ENCODE assay signal across 9 cellular contexts in genomic region chr1:173870252-173871075, GRCh38. TPM values are rescaled to one million over a fixed set of nuclear protein-coding genes. Genes with fewer than 3 reads are reported as not detected.
DNase-seq lines count a peak whose midpoint lies in the region; ATAC-seq and TF ChIP-seq lines count a peak whose summit lies in the region.
"Had no signal": no experiment of that assay in that cellular context is flagged by ENCODE, and none has a peak within 500 bp of the region (broad histone marks: within the 10 kb centered on the region; RNA-seq: fewer than 3 reads in every experiment).

No MANE protein-coding gene starts in this region.

- peaks cover 18% of the 10 kb centered on the region for H4K20me1 ChIP-seq in SK-N-SH (ENCODE audit: insufficient read depth)

- no peak overlapping the region for H3K4me3 ChIP-seq in SK-N-SH (ENCODE audit: low read depth in 2 of 2, low read length in 1 of 2)
- H3K4me3 ChIP-seq in NB4 (ENCODE audit: low read depth, low read length), result no peak overlapping the region

- TF ChIP-seq CTCF in SK-N-SH (IDR thresholded peaks at IDR 0.05) (no peak), NB4 (IDR thresholded peaks at IDR 0.05; ENCODE audit: low read depth, low read length) (no peak)

- no peak overlapping the region for H3K9ac ChIP-seq in SK-N-SH

- H3K9me2 ChIP-seq in SK-N-SH, result no peaks in the 10 kb centered on the region

- no peaks in the 10 kb centered on the region for H3K27me3 ChIP-seq in SK-N-SH (ENCODE audit: insufficient read depth)

- ATAC-seq in SK-N-SH treated with all-trans-retinoic acid at 6 μM for 48 hours (no peak), HG03354 (IDR thresholded peaks at IDR 0.05; ENCODE audit: poor library complexity, severe bottlenecking, unreplicated experiment) (no peak)
- ATAC-seq in stimulated activated memory B cell treated with anti-CD40 and anti-IgM and Interleukin-4, amounts not matched to agents 10 μg/mL and 1 μg/mL and 100 μg/mL, for 72 hours, result no peak

- peak overlapping the region; percentile 11 for H3K27ac Mint-ChIP-seq in stimulated activated memory B cell treated with anti-CD40 and anti-IgM and Interleukin-4, amounts not matched to agents 10 μg/mL and 1 μg/mL and 100 μg/mL, for 72 hours

- DNase-seq in SK-N-SH (peak; percentile 36), NB4 (ENCODE audit: low read depth) (peak; percentile 25), cerebellum (ENCODE audit: low spot score) (no peak), kidney tubule cell (ENCODE audit: low spot score) (no peak)
- peak; percentile 37 for DNase-seq in central memory CD4-positive, alpha-beta T cell

- peak overlapping the region in 1 of 2 experiments; percentile 97; a peak in 2 of 4 replicates for H3K27ac ChIP-seq in SK-N-SH (ENCODE audit: low read depth in 2 of 2, low read length in 1 of 2)

- no peak overlapping the region for H3K4me3 Mint-ChIP-seq in stimulated activated memory B cell treated with anti-CD40 and anti-IgM and Interleukin-4, amounts not matched to agents 10 μg/mL and 1 μg/mL and 100 μg/mL, for 72 hours

- CTCF ChIA-PET in SK-N-SH (lab: Yijun Ruan, JAX), result interaction anchor here (0.6 kb wide), 1 partner anchor 281 kb away, joined by 3 read pairs; no protein-coding TSS in a partner anchor

- H3K79me2 ChIP-seq in SK-N-SH (ENCODE audit: insufficient read depth), result peaks cover 39% of the 10 kb centered on the region

- H3F3A ChIP-seq in SK-N-SH (replicated peaks; ENCODE audit: insufficient read depth), result peaks cover 36% of the 10 kb centered on the region

- WGBS in SK-N-SH (ENCODE audit: low lambda C conversion rate), result 94% methylated on average over 15 of the region's 15 CpGs

- H2AFZ ChIP-seq in SK-N-SH (ENCODE audit: low read depth), result no peak overlapping the region

- H3K9me3 ChIP-seq in SK-N-SH, result no peaks in the 10 kb centered on the region

- peaks cover 37 to 48% of the 10 kb centered on the region in 2 experiments for H3K36me3 ChIP-seq in SK-N-SH (replicated peaks in 1 of 2; ENCODE audit: control insufficient read depth in 1 of 2, insufficient read depth in 2 of 2, low read length in 1 of 2)

- H3K27me3 Mint-ChIP-seq in stimulated activated memory B cell treated with anti-CD40 and anti-IgM and Interleukin-4, amounts not matched to agents 10 μg/mL and 1 μg/mL and 100 μg/mL, for 72 hours, result no peaks in the 10 kb centered on the region

- POLR2A ChIA-PET in SK-N-SH (lab: Yijun Ruan, JAX), result no interaction called here

- H3K4me1 ChIP-seq in SK-N-SH (ENCODE audit: control insufficient read depth in 1 of 2, insufficient read depth in 2 of 2, low read depth in 1 of 2, low read length in 1 of 2), result peaks cover 5 to 27% of the 10 kb centered on the region in 2 experiments; a peak in 2 of 4 replicates

- no peak for TF ChIP-seq EP300 in SK-N-SH (IDR thresholded peaks at IDR 0.05; ENCODE audit: borderline replicate concordance in 1 of 2, low read depth in 1 of 2, low read length in 1 of 2)

- H3K36me3 Mint-ChIP-seq in stimulated activated memory B cell treated with anti-CD40 and anti-IgM and Interleukin-4, amounts not matched to agents 10 μg/mL and 1 μg/mL and 100 μg/mL, for 72 hours, result peaks cover 42% of the 10 kb centered on the region

- TF ChIP-seq RAD21 in SK-N-SH (IDR thresholded peaks at IDR 0.05; ENCODE audit: low read length), result no peak

- TF ChIP-seq POLR2A in NB4 (IDR thresholded peaks at IDR 0.05; ENCODE audit: extremely low read depth, insufficient read length), result no peak

- peaks cover 44% of the 10 kb centered on the region for H3K4me1 Mint-ChIP-seq in stimulated activated memory B cell treated with anti-CD40 and anti-IgM and Interleukin-4, amounts not matched to agents 10 μg/mL and 1 μg/mL and 100 μg/mL, for 72 hours

- no peaks in the 10 kb centered on the region for H3K9me3 Mint-ChIP-seq in stimulated activated memory B cell treated with anti-CD40 and anti-IgM and Interleukin-4, amounts not matched to agents 10 μg/mL and 1 μg/mL and 100 μg/mL, for 72 hours

- no peak overlapping the region for H3K4me2 ChIP-seq in SK-N-SH

TF ChIP-seq in SK-N-SH, 30 proteins besides CTCF, POLR2A, EP300 and RAD21:
- TF ChIP-seq GATA2 (CRISPR knock-in tag; IDR thresholded peaks at IDR 0.05), result peak; percentile 55
- TF ChIP-seq RFX5 (IDR thresholded peaks at IDR 0.05; ENCODE audit: low read length), result no peak
- TF ChIP-seq IRF3 (IDR thresholded peaks at IDR 0.05; ENCODE audit: low read depth, low read length), result no peak

TF ChIP-seq in SK-N-SH treated with all-trans-retinoic acid at 6 μM for 48 hours, 23 proteins besides CTCF, POLR2A, EP300 and RAD21 (continues in another document):
- TF ChIP-seq CREB5 (CRISPR knock-in tag; IDR thresholded peaks at IDR 0.05; ENCODE audit: low read depth) (no peak), TSHZ2 (CRISPR knock-in tag; IDR thresholded peaks at IDR 0.05) (no peak), PATZ1 (CRISPR knock-in tag; IDR thresholded peaks at IDR 0.05; ENCODE audit: borderline replicate concordance) (no peak), ESRRG (CRISPR knock-in tag; IDR thresholded peaks at IDR 0.05) (no peak), ZC3H10 (CRISPR knock-in tag; IDR thresholded peaks at IDR 0.05) (no peak), SNAI2 (CRISPR knock-in tag; IDR thresholded peaks at IDR 0.05) (no peak), RARB (CRISPR knock-in tag; IDR thresholded peaks at IDR 0.05) (no peak), TCF4 (CRISPR knock-in tag; IDR thresholded peaks at IDR 0.05; ENCODE audit: borderline replicate concordance) (no peak), ARNTL (CRISPR knock-in tag; IDR thresholded peaks at IDR 0.05; ENCODE audit: borderline replicate concordance, low read depth) (no peak), CSDC2 (CRISPR knock-in tag; IDR thresholded peaks at IDR 0.05) (no peak), OSR1 (CRISPR knock-in tag; IDR thresholded peaks at IDR 0.05) (no peak), ZNF565 (CRISPR knock-in tag; conservative IDR thresholded peaks at IDR 0.05; ENCODE audit: low read depth) (no peak)

RNA-seq across cellular contexts. Expression of gene ZBTB37, which starts 2.3 kb away (rescaled TPM):
- polyA plus RNA-seq in SK-N-SH (2012; rRNA removed), result 0.89 and 1.2 TPM in 2 replicates
- 0.73 and 0.75 TPM in 2 replicates for polyA plus RNA-seq in SK-N-SH (2012; cell fraction: cytosol; rRNA removed)
- 1.6 and 3.4 TPM in 2 replicates for polyA plus RNA-seq in SK-N-SH (2012; cell fraction: nucleus; rRNA removed)
- total RNA-seq in cerebellum, result 47.2 TPM

RNA-seq across cellular contexts. Expression of gene GAS5, which starts 2.7 kb away (rescaled TPM):
- polyA plus RNA-seq in SK-N-SH (2012; rRNA removed), result 961 and 1,422 TPM in 2 replicates
- polyA plus RNA-seq in SK-N-SH (2012; cell fraction: cytosol; rRNA removed), result 1,326 and 1,438 TPM in 2 replicates
- 871 and 1,534 TPM in 2 replicates for polyA plus RNA-seq in SK-N-SH (2012; cell fraction: nucleus; rRNA removed)
- total RNA-seq in cerebellum, result 207 TPM

RNA-seq across cellular contexts. Expression of gene CENPL, which starts 45.8 kb away (rescaled TPM):
- 4.0 and 6.9 TPM in 2 replicates for polyA plus RNA-seq in SK-N-SH (2012; rRNA removed)
- polyA plus RNA-seq in SK-N-SH (2012; cell fraction: cytosol; rRNA removed), result 5.7 and 6.5 TPM in 2 replicates
- polyA plus RNA-seq in SK-N-SH (2012; cell fraction: nucleus; rRNA removed), result 2.0 and 4.4 TPM in 2 replicates
- 16.2 TPM for total RNA-seq in cerebellum

RNA-seq across cellular contexts. Expression of gene DARS2, which starts 46.0 kb away (rescaled TPM):
- 17.1 and 22.1 TPM in 2 replicates for polyA plus RNA-seq in SK-N-SH (2012; rRNA removed)
- polyA plus RNA-seq in SK-N-SH (2012; cell fraction: cytosol; rRNA removed), result 20.1 and 22.9 TPM in 2 replicates
- polyA plus RNA-seq in SK-N-SH (2012; cell fraction: nucleus; rRNA removed), result 15.1 and 21.4 TPM in 2 replicates
- 12.2 TPM for total RNA-seq in cerebellum

RNA-seq across cellular contexts. Expression of gene SERPINC1, which starts 46.7 kb away (rescaled TPM):
- 0.05 and 0.08 TPM in 2 replicates for polyA plus RNA-seq in SK-N-SH (2012; rRNA removed)
- polyA plus RNA-seq in SK-N-SH (2012; cell fraction: cytosol; rRNA removed), result 0.03 and 0.04 TPM in 2 replicates
- 0.18 and 0.27 TPM in 2 replicates for polyA plus RNA-seq in SK-N-SH (2012; cell fraction: nucleus; rRNA removed)
- total RNA-seq in cerebellum, result not detected
- total RNA-seq: T-helper 1 cell treated with Interleukin-12 subunit alpha and Interleukin-12 subunit beta and Interleukin-4 antibody, amounts not matched to agents 30 ng/mL and 1 ng/mL, for 36 hours had no signal

Comparison
In these comparisons a context has a peak if more than half of its experiments do, and no peak if none do; other contexts are left out.
1. DNase-seq: peak in SK-N-SH (single experiment), NB4 (single experiment) and central memory CD4-positive, alpha-beta T cell (single experiment); none in cerebellum (single experiment) and kidney tubule cell (single experiment).